Comparison of ENCODE assay signal across 8 cellular contexts in the genomic region with DNA sequence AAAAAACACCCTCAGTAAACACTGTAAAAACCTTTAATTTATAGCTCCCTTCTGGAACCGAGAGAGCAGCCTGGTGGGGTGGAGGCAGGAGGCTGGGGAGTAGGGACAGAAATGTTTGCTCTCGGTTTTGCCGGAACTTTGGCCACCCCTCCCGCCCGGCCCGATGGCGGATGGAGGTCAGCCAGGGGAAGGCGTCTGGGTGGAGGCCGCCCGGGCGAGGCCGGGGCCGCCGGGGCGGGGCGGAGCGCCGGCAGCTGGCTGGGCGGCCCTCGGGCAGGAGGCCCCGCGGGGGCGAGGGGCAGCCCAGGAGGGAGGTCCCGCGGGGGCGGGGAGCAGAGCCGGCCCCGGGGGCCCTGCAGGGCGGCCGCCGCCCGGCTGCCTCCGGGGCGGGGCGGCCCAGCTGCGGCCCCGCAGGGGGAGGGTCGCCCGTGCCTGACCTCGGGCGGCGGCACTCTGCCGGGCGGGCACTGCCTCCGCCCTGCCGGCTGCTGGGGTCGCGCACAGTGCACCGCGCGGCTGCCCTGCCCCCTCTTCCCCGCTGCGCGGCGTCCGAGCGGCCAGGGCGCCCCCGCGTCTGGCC. TPM values are rescaled to one million over a fixed set of nuclear protein-coding genes. Genes with fewer than 3 reads are reported as not detected.
DNase-seq lines count a peak whose midpoint lies in the region; ATAC-seq, FAIRE-seq and TF ChIP-seq lines count a peak whose summit lies in the region.

No MANE protein-coding gene starts in this region.

- H3K36me3 Mint-ChIP-seq in Caco-2 (ENCODE audit: insufficient read depth, unreplicated experiment) (peaks cover 18% of the 10 kb centered on the region), type B pancreatic cell (peaks cover 15% of the 10 kb centered on the region)
- peaks cover 20% of the 10 kb centered on the region for H3K36me3 Mint-ChIP-seq in activated naive CD4-positive, alpha-beta T cell treated with anti-CD3 and anti-CD28 coated beads for 36 hours (ENCODE audit: low read depth)

- POLR2A ChIA-PET in Caco-2 (lab: Charles Lee) = interaction anchor here (0.6 to 1.0 kb wide), 8 partner anchors 13 to 525 kb away, joined by 3 to 9 read pairs (median 3); no protein-coding TSS in a partner anchor

- peak overlapping the region; percentile 86 for H3K4me3 Mint-ChIP-seq in Caco-2 (ENCODE audit: unreplicated experiment)
- H3K4me3 Mint-ChIP-seq in activated naive CD4-positive, alpha-beta T cell treated with anti-CD3 and anti-CD28 coated beads for 36 hours = peak overlapping the region; percentile 56
- H3K4me3 Mint-ChIP-seq in type B pancreatic cell = peak overlapping the region; percentile 89

- FAIRE-seq in pancreas (lab: Jason Lieb, UNC) = no peak

- no peaks in the 10 kb centered on the region for H3K27me3 Mint-ChIP-seq in Caco-2 (ENCODE audit: insufficient read depth, unreplicated experiment)
- no peaks in the 10 kb centered on the region for H3K27me3 Mint-ChIP-seq in activated naive CD4-positive, alpha-beta T cell treated with anti-CD3 and anti-CD28 coated beads for 36 hours (ENCODE audit: low read depth)
- H3K27me3 Mint-ChIP-seq in type B pancreatic cell = no peaks in the 10 kb centered on the region

- H3K9me3 ChIP-seq in Caco-2 (no peaks in the 10 kb centered on the region), pancreas (no peaks in the 10 kb centered on the region)

- peak overlapping the region; percentile 91 to 99 (median 99) for H3K27ac ChIP-seq in pancreas

- H3K36me3 ChIP-seq in Caco-2 (ENCODE audit: control insufficient read depth, insufficient read depth, low read length) = no peaks in the 10 kb centered on the region
- no peaks in the 10 kb centered on the region for H3K36me3 ChIP-seq in pancreas

- ATAC-seq in GM19438 (IDR thresholded peaks at IDR 0.05; ENCODE audit: low read depth, unreplicated experiment) (peak; percentile 34), HG03521 (IDR thresholded peaks at IDR 0.05; ENCODE audit: unreplicated experiment) (peak; percentile 41), pancreas (peak; percentile 62 to 73 (median 70))

- DNase-seq in Caco-2 (peak; percentile 87 to 92), RPMI7951 (ENCODE audit: low read depth) (peak; percentile 90), glomerular visceral epithelial cell (ENCODE audit: extremely low spot score) (peak; percentile 93), pancreas (peak; percentile 83 to 92 (median 88)), type B pancreatic cell (ENCODE audit: extremely low spot score, unreplicated experiment) (peak; percentile 84)
- peak; percentile 28 for DNase-seq in activated naive CD4-positive, alpha-beta T cell treated with anti-CD3 and anti-CD28 coated beads for 36 hours

- H3K4me1 ChIP-seq in Caco-2 (peaks cover 5% of the 10 kb centered on the region), pancreas (peaks cover 7 to 25% (median 14%) of the 10 kb centered on the region in 3 donors)

- CTCF ChIA-PET in Caco-2 (lab: Charles Lee) = interaction anchor here (0.6 kb wide), 4 partner anchors 9 to 832 kb away, joined by 3 to 7 read pairs (median 4); no protein-coding TSS in a partner anchor
- CTCF ChIA-PET in activated naive CD4-positive, alpha-beta T cell treated with anti-CD3 and anti-CD28 coated beads for 36 hours (lab: Charles Lee) = interaction anchor here (0.6 to 1.3 kb wide), 5 partner anchors 133 to 1089 kb away, joined by 3 to 4 read pairs (median 3); no protein-coding TSS in a partner anchor

- intact Hi-C loops in Caco-2 (cut with micrococcal nuclease; ENCODE audit: unreplicated experiment) (loop anchor here (1.0 to 2.0 kb wide), 4 partner anchors 25 to 176 kb away; a partner anchor contains a TSS), pancreas (cut with DNase I) (no loop called here)
- intact Hi-C loops in activated naive CD4-positive, alpha-beta T cell treated with anti-CD3 and anti-CD28 coated beads for 36 hours (cut with micrococcal nuclease) = loop anchor here (1.0 to 10.0 kb wide), 13 partner anchors 78 to 1098 kb away; a partner anchor contains a TSS

- H3K4me3 ChIP-seq in Caco-2 (ENCODE audit: low read depth, low read length) = peak overlapping the region; percentile 95
- peak overlapping the region in 3 of 4 donors; percentile 94 to 96 (median 95) for H3K4me3 ChIP-seq in pancreas

- H3K27ac Mint-ChIP-seq in Caco-2 (ENCODE audit: unreplicated experiment) (peak overlapping the region; percentile 90), type B pancreatic cell (peak overlapping the region; percentile 94)
- H3K27ac Mint-ChIP-seq in activated naive CD4-positive, alpha-beta T cell treated with anti-CD3 and anti-CD28 coated beads for 36 hours = peak overlapping the region; percentile 69

- H3K4me1 Mint-ChIP-seq in Caco-2 (ENCODE audit: low read depth, unreplicated experiment) (peaks cover 19% of the 10 kb centered on the region), type B pancreatic cell (ENCODE audit: unreplicated experiment) (peaks cover 30% of the 10 kb centered on the region)
- peaks cover 29% of the 10 kb centered on the region for H3K4me1 Mint-ChIP-seq in activated naive CD4-positive, alpha-beta T cell treated with anti-CD3 and anti-CD28 coated beads for 36 hours (ENCODE audit: low read depth)

- WGBS in pancreas, 2 donors = 1 to 5% methylated on average over 7 to 60 of the region's 60 CpGs

- H3K27me3 ChIP-seq in Caco-2 (replicated peaks; ENCODE audit: control insufficient read depth, insufficient read depth, low read length) (no peaks in the 10 kb centered on the region), pancreas (no peaks in the 10 kb centered on the region)

- H3K9me3 Mint-ChIP-seq in Caco-2 (ENCODE audit: unreplicated experiment) = no peaks in the 10 kb centered on the region
- H3K9me3 Mint-ChIP-seq in activated naive CD4-positive, alpha-beta T cell treated with anti-CD3 and anti-CD28 coated beads for 36 hours = peaks cover 6% of the 10 kb centered on the region
- no peaks in the 10 kb centered on the region for H3K9me3 Mint-ChIP-seq in type B pancreatic cell

- BruUV-seq in Caco-2 (replicated peaks; lab: Mats Ljungman, UMichigan) = no TSS peak

- TF ChIP-seq CTCF in Caco-2 (IDR thresholded peaks at IDR 0.05; ENCODE audit: insufficient read depth in 1 of 2, low read depth in 1 of 2, low read length in 1 of 2, severe bottlenecking in 1 of 2, unreplicated experiment in 1 of 2) (no peak), pancreas (IDR thresholded peaks at IDR 0.05) (no peak), type B pancreatic cell (conservative IDR thresholded peaks at IDR 0.05) (no peak)

RNA-seq across cellular contexts. Expression of a gene that starts 0.8 kb away (rescaled TPM):
- total RNA-seq in Caco-2 (2022) (19.6 and 20.5 TPM in 2 replicates), pancreas (10 to 100 TPM; 14.3 to 52.1 (median 18.5) TPM), type B pancreatic cell (ENCODE audit: low replicate concordance) (28.1 and 35.7 TPM in 2 replicates)
- 41.9 and 53.1 TPM in 2 replicates for total RNA-seq in RPMI7951 (2014; rRNA removed; shearing (Covaris generic))
- total RNA-seq in activated naive CD4-positive, alpha-beta T cell treated with anti-CD3 and anti-CD28 coated beads for 36 hours = 10 to 100 TPM; 16.3 to 17.5 TPM
- polyA plus RNA-seq in pancreas = 1 to 10 TPM; 5.1 to 6.0 TPM

Comparison
In these comparisons a context has a peak if more than half of its experiments do, and no peak if none do; other contexts are left out.
1. Peak in every context shown above with its lines: DNase-seq, ATAC-seq, H3K4me3 ChIP-seq and H3K27ac ChIP-seq.
2. DNase-seq: peak in every context shown above with its lines; median percentile 93 in glomerular visceral epithelial cell; 90 in RPMI7951; 90 in Caco-2; 88 in pancreas; 84 in type B pancreatic cell; 28 in activated naive CD4-positive, alpha-beta T cell treated with anti-CD3 and anti-CD28 coated beads for 36 hours.
3. intact Hi-C loops: an anchor here in Caco-2 (1.0 to 2.0 kb wide) and activated naive CD4-positive, alpha-beta T cell treated with anti-CD3 and anti-CD28 coated beads for 36 hours (1.0 to 10.0 kb wide); none called in pancreas.